1 cellular context compared by ENCODE assay signal in the genomic region with DNA sequence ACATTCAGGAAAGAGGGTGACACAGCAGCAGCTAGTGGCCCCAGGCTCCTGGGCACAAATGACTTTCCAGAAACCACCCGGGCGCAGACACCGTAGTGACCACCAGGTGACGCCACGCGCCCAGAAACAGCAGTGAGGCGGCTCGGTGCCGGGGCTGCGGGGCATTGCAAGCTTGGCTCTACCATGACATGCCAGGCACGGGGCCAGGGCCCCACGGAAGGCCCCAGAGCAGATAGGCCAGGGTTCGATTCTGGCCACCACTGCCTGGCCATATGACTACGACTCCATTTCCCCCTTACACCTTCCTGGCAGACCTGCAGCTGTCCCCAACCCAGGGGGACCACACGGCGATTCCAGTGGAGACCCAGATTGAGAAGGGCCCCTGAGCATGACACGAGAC.
TF ChIP-seq lines count a peak whose summit lies in the region.

No MANE protein-coding gene starts in this region.

TF ChIP-seq in GM12878, 131 proteins besides CTCF, POLR2A, EP300 and RAD21 (continued from another document and continues in another):
- TF ChIP-seq FOXM1 (IDR thresholded peaks at IDR 0.05; ENCODE audit: low read depth, low read length), result no peak
- TF ChIP-seq USF2 (IDR thresholded peaks at IDR 0.05; ENCODE audit: borderline replicate concordance, low read depth, low read length), result no peak
- no peak for TF ChIP-seq MTA3 (IDR thresholded peaks at IDR 0.05; ENCODE audit: borderline replicate concordance, low read length)
- no peak for TF ChIP-seq FOS (IDR thresholded peaks at IDR 0.05; ENCODE audit: borderline replicate concordance, extremely low read depth, insufficient read length)
- no peak for TF ChIP-seq SUZ12 (IDR thresholded peaks at IDR 0.05; ENCODE audit: unreplicated experiment)
- no peak for TF ChIP-seq TCF3 (IDR thresholded peaks at IDR 0.05; ENCODE audit: borderline replicate concordance, insufficient read depth, low read depth, low read length)
- no peak for TF ChIP-seq IKZF2 (IDR thresholded peaks at IDR 0.05)
- no peak for TF ChIP-seq KAT2A (conservative IDR thresholded peaks at IDR 0.05; ENCODE audit: control insufficient read depth, low read depth, low read length)
- no peak for TF ChIP-seq CREM (IDR thresholded peaks at IDR 0.05; ENCODE audit: low read depth)
- no peak for TF ChIP-seq SKIL (IDR thresholded peaks at IDR 0.05; ENCODE audit: low read depth, poor library complexity, severe bottlenecking)
- no peak for TF ChIP-seq ZZZ3 (IDR thresholded peaks at IDR 0.05; ENCODE audit: control insufficient read depth, insufficient read length, low read depth)
- TF ChIP-seq IKZF1 (conservative IDR thresholded peaks at IDR 0.05), result peak; percentile 33; the same call in 1 of the 2 replicates
- TF ChIP-seq FOXK2 (IDR thresholded peaks at IDR 0.05), result no peak
- TF ChIP-seq CHD1 (IDR thresholded peaks at IDR 0.05; ENCODE audit: low read depth, low read length), result no peak
- TF ChIP-seq YY1 (IDR thresholded peaks at IDR 0.05; ENCODE audit: low read depth, low read length), result peak; percentile 78
- no peak for TF ChIP-seq SREBF1 (IDR thresholded peaks at IDR 0.05; ENCODE audit: low read length)
- TF ChIP-seq, protein P1, sequence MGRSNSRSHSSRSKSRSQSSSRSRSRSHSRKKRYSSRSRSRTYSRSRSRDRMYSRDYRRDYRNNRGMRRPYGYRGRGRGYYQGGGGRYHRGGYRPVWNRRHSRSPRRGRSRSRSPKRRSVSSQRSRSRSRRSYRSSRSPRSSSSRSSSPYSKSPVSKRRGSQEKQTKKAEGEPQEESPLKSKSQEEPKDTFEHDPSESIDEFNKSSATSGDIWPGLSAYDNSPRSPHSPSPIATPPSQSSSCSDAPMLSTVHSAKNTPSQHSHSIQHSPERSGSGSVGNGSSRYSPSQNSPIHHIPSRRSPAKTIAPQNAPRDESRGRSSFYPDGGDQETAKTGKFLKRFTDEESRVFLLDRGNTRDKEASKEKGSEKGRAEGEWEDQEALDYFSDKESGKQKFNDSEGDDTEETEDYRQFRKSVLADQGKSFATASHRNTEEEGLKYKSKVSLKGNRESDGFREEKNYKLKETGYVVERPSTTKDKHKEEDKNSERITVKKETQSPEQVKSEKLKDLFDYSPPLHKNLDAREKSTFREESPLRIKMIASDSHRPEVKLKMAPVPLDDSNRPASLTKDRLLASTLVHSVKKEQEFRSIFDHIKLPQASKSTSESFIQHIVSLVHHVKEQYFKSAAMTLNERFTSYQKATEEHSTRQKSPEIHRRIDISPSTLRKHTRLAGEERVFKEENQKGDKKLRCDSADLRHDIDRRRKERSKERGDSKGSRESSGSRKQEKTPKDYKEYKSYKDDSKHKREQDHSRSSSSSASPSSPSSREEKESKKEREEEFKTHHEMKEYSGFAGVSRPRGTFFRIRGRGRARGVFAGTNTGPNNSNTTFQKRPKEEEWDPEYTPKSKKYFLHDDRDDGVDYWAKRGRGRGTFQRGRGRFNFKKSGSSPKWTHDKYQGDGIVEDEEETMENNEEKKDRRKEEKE (IDR thresholded peaks at IDR 0.05), result no peak
- no peak for TF ChIP-seq SP1 (IDR thresholded peaks at IDR 0.05; ENCODE audit: low read depth, low read length)
- TF ChIP-seq SMAD1 (IDR thresholded peaks at IDR 0.05; ENCODE audit: low read depth, partially characterized antibody), result no peak
- peak; percentile 43 for TF ChIP-seq RELA (IDR thresholded peaks at IDR 0.05; ENCODE audit: borderline replicate concordance, partially characterized antibody)
- no peak for TF ChIP-seq SIX5 (IDR thresholded peaks at IDR 0.05; ENCODE audit: low read depth, low read length, severe bottlenecking)
- TF ChIP-seq MTA2 (IDR thresholded peaks at IDR 0.05; ENCODE audit: low read depth), result no peak
- TF ChIP-seq MYC (IDR thresholded peaks at IDR 0.05; ENCODE audit: insufficient read depth, insufficient read length, insufficient replicate concordance, low read length, severe bottlenecking), result no peak
- 0 out of 2 replicates have a peak, but pooled peaks have one; percentile 28 for TF ChIP-seq BACH1 (IDR thresholded peaks at IDR 0.05; ENCODE audit: borderline replicate concordance)
- TF ChIP-seq BMI1 (IDR thresholded peaks at IDR 0.05; ENCODE audit: borderline replicate concordance), result no peak
- TF ChIP-seq KLF5 (IDR thresholded peaks at IDR 0.05; ENCODE audit: partially characterized antibody), result no peak
- no peak for TF ChIP-seq ZNF622 (IDR thresholded peaks at IDR 0.05)
- TF ChIP-seq EGR1 (IDR thresholded peaks at IDR 0.05; ENCODE audit: borderline replicate concordance in 1 of 2, low read depth in 2 of 2, low read length in 2 of 2), result no peak
- TF ChIP-seq JUNB (IDR thresholded peaks at IDR 0.05), result no peak
- no peak for TF ChIP-seq BRCA1 (IDR thresholded peaks at IDR 0.05; ENCODE audit: low read depth, low read length)
- 0 out of 2 replicates have a peak, but pooled peaks have one; percentile 45 for TF ChIP-seq ZNF207 (IDR thresholded peaks at IDR 0.05; ENCODE audit: borderline replicate concordance)
- no peak for TF ChIP-seq MXI1 (IDR thresholded peaks at IDR 0.05; ENCODE audit: low read depth, low read length)
- TF ChIP-seq, protein P2, sequence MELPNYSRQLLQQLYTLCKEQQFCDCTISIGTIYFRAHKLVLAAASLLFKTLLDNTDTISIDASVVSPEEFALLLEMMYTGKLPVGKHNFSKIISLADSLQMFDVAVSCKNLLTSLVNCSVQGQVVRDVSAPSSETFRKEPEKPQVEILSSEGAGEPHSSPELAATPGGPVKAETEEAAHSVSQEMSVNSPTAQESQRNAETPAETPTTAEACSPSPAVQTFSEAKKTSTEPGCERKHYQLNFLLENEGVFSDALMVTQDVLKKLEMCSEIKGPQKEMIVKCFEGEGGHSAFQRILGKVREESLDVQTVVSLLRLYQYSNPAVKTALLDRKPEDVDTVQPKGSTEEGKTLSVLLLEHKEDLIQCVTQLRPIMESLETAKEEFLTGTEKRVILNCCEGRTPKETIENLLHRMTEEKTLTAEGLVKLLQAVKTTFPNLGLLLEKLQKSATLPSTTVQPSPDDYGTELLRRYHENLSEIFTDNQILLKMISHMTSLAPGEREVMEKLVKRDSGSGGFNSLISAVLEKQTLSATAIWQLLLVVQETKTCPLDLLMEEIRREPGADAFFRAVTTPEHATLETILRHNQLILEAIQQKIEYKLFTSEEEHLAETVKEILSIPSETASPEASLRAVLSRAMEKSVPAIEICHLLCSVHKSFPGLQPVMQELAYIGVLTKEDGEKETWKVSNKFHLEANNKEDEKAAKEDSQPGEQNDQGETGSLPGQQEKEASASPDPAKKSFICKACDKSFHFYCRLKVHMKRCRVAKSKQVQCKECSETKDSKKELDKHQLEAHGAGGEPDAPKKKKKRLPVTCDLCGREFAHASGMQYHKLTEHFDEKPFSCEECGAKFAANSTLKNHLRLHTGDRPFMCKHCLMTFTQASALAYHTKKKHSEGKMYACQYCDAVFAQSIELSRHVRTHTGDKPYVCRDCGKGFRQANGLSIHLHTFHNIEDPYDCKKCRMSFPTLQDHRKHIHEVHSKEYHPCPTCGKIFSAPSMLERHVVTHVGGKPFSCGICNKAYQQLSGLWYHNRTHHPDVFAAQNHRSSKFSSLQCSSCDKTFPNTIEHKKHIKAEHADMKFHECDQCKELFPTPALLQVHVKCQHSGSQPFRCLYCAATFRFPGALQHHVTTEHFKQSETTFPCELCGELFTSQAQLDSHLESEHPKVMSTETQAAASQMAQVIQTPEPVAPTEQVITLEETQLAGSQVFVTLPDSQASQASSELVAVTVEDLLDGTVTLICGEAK (IDR thresholded peaks at IDR 0.05; ENCODE audit: borderline replicate concordance), result no peak
- TF ChIP-seq, protein P3, sequence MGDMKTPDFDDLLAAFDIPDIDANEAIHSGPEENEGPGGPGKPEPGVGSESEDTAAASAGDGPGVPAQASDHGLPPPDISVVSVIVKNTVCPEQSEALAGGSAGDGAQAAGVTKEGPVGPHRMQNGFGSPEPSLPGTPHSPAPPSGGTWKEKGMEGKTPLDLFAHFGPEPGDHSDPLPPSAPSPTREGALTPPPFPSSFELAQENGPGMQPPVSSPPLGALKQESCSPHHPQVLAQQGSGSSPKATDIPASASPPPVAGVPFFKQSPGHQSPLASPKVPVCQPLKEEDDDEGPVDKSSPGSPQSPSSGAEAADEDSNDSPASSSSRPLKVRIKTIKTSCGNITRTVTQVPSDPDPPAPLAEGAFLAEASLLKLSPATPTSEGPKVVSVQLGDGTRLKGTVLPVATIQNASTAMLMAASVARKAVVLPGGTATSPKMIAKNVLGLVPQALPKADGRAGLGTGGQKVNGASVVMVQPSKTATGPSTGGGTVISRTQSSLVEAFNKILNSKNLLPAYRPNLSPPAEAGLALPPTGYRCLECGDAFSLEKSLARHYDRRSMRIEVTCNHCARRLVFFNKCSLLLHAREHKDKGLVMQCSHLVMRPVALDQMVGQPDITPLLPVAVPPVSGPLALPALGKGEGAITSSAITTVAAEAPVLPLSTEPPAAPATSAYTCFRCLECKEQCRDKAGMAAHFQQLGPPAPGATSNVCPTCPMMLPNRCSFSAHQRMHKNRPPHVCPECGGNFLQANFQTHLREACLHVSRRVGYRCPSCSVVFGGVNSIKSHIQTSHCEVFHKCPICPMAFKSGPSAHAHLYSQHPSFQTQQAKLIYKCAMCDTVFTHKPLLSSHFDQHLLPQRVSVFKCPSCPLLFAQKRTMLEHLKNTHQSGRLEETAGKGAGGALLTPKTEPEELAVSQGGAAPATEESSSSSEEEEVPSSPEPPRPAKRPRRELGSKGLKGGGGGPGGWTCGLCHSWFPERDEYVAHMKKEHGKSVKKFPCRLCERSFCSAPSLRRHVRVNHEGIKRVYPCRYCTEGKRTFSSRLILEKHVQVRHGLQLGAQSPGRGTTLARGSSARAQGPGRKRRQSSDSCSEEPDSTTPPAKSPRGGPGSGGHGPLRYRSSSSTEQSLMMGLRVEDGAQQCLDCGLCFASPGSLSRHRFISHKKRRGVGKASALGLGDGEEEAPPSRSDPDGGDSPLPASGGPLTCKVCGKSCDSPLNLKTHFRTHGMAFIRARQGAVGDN (IDR thresholded peaks at IDR 0.05), result no peak
- no peak for TF ChIP-seq GABPA (IDR thresholded peaks at IDR 0.05; ENCODE audit: low read depth)
- no peak for TF ChIP-seq RFX5 (IDR thresholded peaks at IDR 0.05; ENCODE audit: low read depth, low read length)
- TF ChIP-seq STAT3 (IDR thresholded peaks at IDR 0.05; ENCODE audit: low read depth, low read length), result no peak
- TF ChIP-seq HDGF (IDR thresholded peaks at IDR 0.05), result no peak
- TF ChIP-seq ZBTB4 (CRISPR knock-in tag; IDR thresholded peaks at IDR 0.05), result no peak
- TF ChIP-seq MLLT1 (IDR thresholded peaks at IDR 0.05), result no peak
- no peak for TF ChIP-seq RUNX3 (IDR thresholded peaks at IDR 0.05; ENCODE audit: low read length)
- TF ChIP-seq, protein P4, sequence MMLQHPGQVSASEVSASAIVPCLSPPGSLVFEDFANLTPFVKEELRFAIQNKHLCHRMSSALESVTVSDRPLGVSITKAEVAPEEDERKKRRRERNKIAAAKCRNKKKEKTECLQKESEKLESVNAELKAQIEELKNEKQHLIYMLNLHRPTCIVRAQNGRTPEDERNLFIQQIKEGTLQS (IDR thresholded peaks at IDR 0.05; ENCODE audit: borderline replicate concordance, extremely low read depth, low read depth, low read length), result no peak
